ENCODE assay signal across 31 cellular contexts in the genomic region with DNA sequence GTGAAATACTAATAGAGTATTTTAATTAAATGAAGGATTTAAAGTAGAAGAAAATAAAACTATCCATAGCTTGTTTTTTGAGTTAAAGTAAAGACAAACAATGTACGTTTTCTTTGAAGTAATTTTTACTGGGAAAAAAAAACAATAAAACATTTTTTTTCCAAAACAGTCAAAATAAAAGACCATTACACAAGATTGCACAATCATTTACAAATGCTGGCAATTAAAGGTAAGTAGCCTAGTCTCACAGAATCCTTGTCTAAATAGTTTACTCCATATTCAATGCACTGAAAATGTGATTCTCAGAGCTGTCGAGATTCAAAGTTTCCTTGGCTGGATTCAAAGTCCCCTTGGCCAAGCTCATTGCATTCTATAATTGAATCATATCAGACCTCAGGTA. TPM values are rescaled to one million over a fixed set of nuclear protein-coding genes. Genes with fewer than 3 reads are reported as not detected.
"Had no signal": no experiment of that assay in that cellular context is flagged by ENCODE, and none has a peak within 500 bp of the region (broad histone marks: within the 10 kb centered on the region; RNA-seq: fewer than 3 reads in every experiment).

No MANE protein-coding gene starts in this region.

- H3K27ac ChIP-seq: KMS-11, PC-9, RWPE1 had no signal

- H3K4me3 ChIP-seq: PC-9 had no signal

- H3K9ac ChIP-seq: KMS-11 had no signal

- DNase-seq: activated CD4-positive, alpha-beta T cell treated with anti-CD3 and anti-CD28 coated beads for 36 hours; activated CD4-positive, alpha-beta T cell treated with anti-CD3 and anti-CD28 coated beads, Interleukin-2, amount 10 ng/mL, durations not matched to agents 7 days and 5 days; activated CD4-positive, alpha-beta T cell treated with anti-CD3 and anti-CD28 coated beads, Interleukin-2, amount 50 U/mL, for 48 hours; activated CD8-positive, alpha-beta T cell treated with anti-CD3 and anti-CD28 coated beads, Interleukin-2, amount 10 ng/mL, durations not matched to agents 7 days and 5 days; activated gamma-delta T cell; activated naive CD4-positive, alpha-beta T cell treated with Interleukin-2 at 50 U/mL for 16 hours; activated naive CD8-positive, alpha-beta T cell treated with anti-CD3 and anti-CD28 coated beads, Interleukin-2, amount 10 ng/mL, durations not matched to agents 7 days and 5 days; activated T-cell treated with anti-CD3 and anti-CD28 coated beads, Interleukin-2, amount 50 U/mL, for 24 hours; anterior cingulate cortex; central memory CD4-positive, alpha-beta T cell; NCI-H1092 treated with DMSO at 0.1 percent for 48 hours; NCI-H1417; NCI-H146; NCI-H187; NCI-H2029 treated with DMSO at 0.1 percent for 48 hours; NCI-H2107; NCI-H2171; NCI-H510A; NCI-H526; NCI-H748 treated with DMSO at 0.1 percent for 48 hours; PC-9; SIG-M5; T-cell; T-helper 17 cell; T-helper 9 cell had no signal

- ATAC-seq: activated CD8-positive, alpha-beta T cell treated with anti-CD3 and anti-CD28 coated beads, Interleukin-2, amount 10 ng/mL, durations not matched to agents 7 days and 5 days; Right ventricle myocardium inferior; SK-N-SH treated with all-trans-retinoic acid at 6 μM for 48 hours; T-cell; T-helper 17 cell had no signal

RNA-seq across cellular contexts. Expression of a gene that starts 21.2 kb away (rescaled TPM):
- total RNA-seq: activated CD4-positive, alpha-beta T cell treated with anti-CD3 and anti-CD28 coated beads for 36 hours; activated CD4-positive, alpha-beta T cell treated with anti-CD3 and anti-CD28 coated beads, Interleukin-2, amount 10 ng/mL, durations not matched to agents 7 days and 5 days; activated CD8-positive, alpha-beta T cell treated with anti-CD3 and anti-CD28 coated beads, Interleukin-2, amount 10 ng/mL, durations not matched to agents 7 days and 5 days; activated naive CD8-positive, alpha-beta T cell treated with anti-CD3 and anti-CD28 coated beads, Interleukin-2, amount 10 ng/mL, durations not matched to agents 7 days and 5 days; activated T-helper 2 cell treated with anti-CD3 and anti-CD28 coated beads, Interferon-gamma antibody, Interleukin-2, Interleukin-4, amounts not matched to agents 10 μg/mL and 5 μg/mL and 100 μg/mL, durations not matched to agents 14 hours and 24 hours and 36 hours; OCI-LY7; T-cell; T-helper 17 cell had no signal
